In the genomic region with DNA sequence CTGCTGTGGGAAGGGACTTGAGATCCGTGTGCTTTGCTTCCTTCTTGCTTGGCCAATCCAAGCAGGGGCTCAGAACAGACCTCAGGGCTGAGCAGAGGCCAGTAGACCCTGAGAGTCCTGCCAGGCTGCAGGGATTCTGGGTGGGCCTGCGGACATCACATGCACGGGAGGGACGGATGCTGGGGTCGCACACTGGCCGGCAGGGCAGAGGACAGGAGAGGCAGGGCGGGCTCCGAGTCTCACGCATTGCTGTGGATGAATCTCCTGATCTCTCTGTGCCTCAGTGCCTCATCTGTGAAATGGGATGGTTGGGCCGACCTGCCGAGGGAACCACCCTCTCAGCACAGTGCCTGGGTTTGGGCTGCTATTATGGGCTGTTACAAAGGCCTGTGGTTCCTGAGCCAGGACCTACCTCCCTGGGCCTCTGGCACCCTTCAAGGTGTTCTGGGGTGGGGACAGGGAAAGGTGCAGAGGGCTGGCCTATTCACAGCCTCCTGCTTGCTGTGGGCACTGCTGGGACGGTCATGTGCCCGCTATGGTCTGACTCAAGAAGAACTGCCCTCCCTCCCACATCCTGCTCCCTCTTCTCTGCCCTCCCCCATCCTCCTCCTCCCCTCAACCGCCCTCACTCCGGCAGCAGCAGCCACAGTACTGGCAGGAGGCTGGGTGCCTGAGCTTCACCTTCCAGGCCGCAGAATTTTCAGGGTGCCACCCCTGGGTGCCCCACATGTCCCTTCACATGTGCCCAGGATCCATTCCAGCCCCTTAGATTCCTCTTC, we compare ENCODE assay signal across 1 cellular context.
TF ChIP-seq lines count a peak whose summit lies in the region.

No MANE protein-coding gene starts in this region.

TF ChIP-seq in H1, 55 proteins besides CTCF, POLR2A, EP300 and RAD21:
- TF ChIP-seq SAP30 (IDR thresholded peaks at IDR 0.05; ENCODE audit: insufficient read depth, insufficient replicate concordance, low read length) (no peak), HDAC6 (IDR thresholded peaks at IDR 0.05; ENCODE audit: low read depth, low read length) (no peak), TBP (IDR thresholded peaks at IDR 0.05; ENCODE audit: low read depth, low read length) (no peak), SP2 (IDR thresholded peaks at IDR 0.05; ENCODE audit: low read length) (no peak), CTBP2 (IDR thresholded peaks at IDR 0.05; ENCODE audit: borderline replicate concordance, insufficient read depth, insufficient read length, low read length) (no peak), YY1 (IDR thresholded peaks at IDR 0.05; ENCODE audit: low read depth, low read length) (no peak), EGR1 (IDR thresholded peaks at IDR 0.05; ENCODE audit: borderline replicate concordance, low read depth, low read length) (no peak), SRF (IDR thresholded peaks at IDR 0.05; ENCODE audit: low read depth, low read length) (no peak), BACH1 (IDR thresholded peaks at IDR 0.05; ENCODE audit: low read length) (no peak), MAFK (IDR thresholded peaks at IDR 0.05; ENCODE audit: low read depth, low read length) (no peak), SP1 (IDR thresholded peaks at IDR 0.05; ENCODE audit: low read depth, low read length) (no peak)
- TF ChIP-seq, protein P1, sequence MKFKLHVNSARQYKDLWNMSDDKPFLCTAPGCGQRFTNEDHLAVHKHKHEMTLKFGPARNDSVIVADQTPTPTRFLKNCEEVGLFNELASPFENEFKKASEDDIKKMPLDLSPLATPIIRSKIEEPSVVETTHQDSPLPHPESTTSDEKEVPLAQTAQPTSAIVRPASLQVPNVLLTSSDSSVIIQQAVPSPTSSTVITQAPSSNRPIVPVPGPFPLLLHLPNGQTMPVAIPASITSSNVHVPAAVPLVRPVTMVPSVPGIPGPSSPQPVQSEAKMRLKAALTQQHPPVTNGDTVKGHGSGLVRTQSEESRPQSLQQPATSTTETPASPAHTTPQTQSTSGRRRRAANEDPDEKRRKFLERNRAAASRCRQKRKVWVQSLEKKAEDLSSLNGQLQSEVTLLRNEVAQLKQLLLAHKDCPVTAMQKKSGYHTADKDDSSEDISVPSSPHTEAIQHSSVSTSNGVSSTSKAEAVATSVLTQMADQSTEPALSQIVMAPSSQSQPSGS (IDR thresholded peaks at IDR 0.05; ENCODE audit: low read length): no peak
